In the genomic region with DNA sequence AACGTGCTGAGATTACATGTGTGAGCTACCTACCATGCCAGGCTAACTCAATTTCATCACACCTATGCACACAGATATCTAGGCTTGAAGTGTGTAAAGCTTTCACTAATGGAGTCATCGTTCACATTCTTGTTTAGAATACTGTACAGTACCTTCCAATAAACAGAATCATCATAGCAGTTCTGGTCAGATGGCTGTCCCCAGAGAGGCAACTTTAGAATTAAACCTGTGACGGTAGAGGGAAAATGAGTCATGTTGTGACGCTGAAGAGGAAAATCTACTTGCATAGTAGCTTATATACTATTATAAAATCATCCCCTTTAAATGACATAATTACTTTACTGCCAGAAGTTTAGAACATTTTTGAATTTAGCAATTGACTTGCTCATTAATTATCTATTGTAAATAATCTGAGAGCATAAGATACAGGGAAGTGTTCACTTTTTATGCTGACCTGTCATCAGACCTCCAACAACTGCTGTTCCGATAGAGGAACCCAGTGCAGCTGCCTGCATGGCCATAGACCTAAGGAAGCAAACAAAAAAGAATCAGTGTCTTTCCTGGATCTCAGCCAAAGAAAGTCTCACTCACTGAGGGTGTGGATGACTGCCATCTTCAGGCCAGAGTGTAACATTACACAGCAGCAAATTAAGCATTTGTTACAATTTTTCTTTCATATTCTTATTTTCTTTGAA, we compare ENCODE assay signal across 8 cellular contexts. TPM values are rescaled to one million over a fixed set of nuclear protein-coding genes. Genes with fewer than 3 reads are reported as not detected.
DNase-seq lines count a peak whose midpoint lies in the region; ATAC-seq and TF ChIP-seq lines count a peak whose summit lies in the region.

No MANE protein-coding gene starts in this region.

- no peaks in the 10 kb centered on the region for H3K4me1 ChIP-seq in heart left ventricle

- H3K4me3 ChIP-seq in heart left ventricle, result no peak overlapping the region

- H3K27ac ChIP-seq in heart left ventricle, result no peak overlapping the region

- TF ChIP-seq POLR2A in heart left ventricle (IDR thresholded peaks at IDR 0.05), result no peak

- in situ Hi-C loops in G401 (cut with HindIII; ENCODE audit: low sequenced_read_pairs), result no loop called here

- POLR2A ChIA-PET in activated CD8-positive, alpha-beta T cell treated with anti-CD3 and anti-CD28 coated beads for 36 hours (lab: Charles Lee), result no interaction called here

- CTCF ChIA-PET in activated CD8-positive, alpha-beta T cell treated with anti-CD3 and anti-CD28 coated beads for 36 hours (lab: Charles Lee), result interaction anchor here (0.6 to 7.3 kb wide), 17 partner anchors 10 to 243 kb away, joined by 3 to 64 read pairs (median 4); partner anchors contain the start of genes C6orf141 and RHAG

- peaks cover 0 to 9% (median 0%) of the 10 kb centered on the region in 9 donors for H3K27me3 ChIP-seq in heart left ventricle

- DNase-seq in G401 (ENCODE audit: low spot score) (peak; percentile 64), NCI-H2227 treated with DMSO at 0.1 percent for 48 hours (lab: John Stamatoyannopoulos, UW) (peak; percentile 55), heart left ventricle (peak in 1 of 5 donors; percentile 33), sciatic nerve (ENCODE audit: low spot score) (no peak)
- peak; percentile 11 for DNase-seq in activated CD8-positive, alpha-beta T cell treated with anti-CD3 and anti-CD28 coated beads for 36 hours
- DNase-seq in effector memory CD8-positive, alpha-beta T cell, result no peak

- ATAC-seq in GM19467 (IDR thresholded peaks at IDR 0.05; ENCODE audit: unreplicated experiment), result peak; percentile 98
- ATAC-seq in HG03460 (IDR thresholded peaks at IDR 0.05; ENCODE audit: unreplicated experiment), result peak; percentile 97
- peak; percentile 61 for ATAC-seq in activated CD8-positive, alpha-beta T cell treated with anti-CD3 and anti-CD28 coated beads for 36 hours
- peak in 3 of 4 donors; percentile 55 to 58 (median 55) for ATAC-seq in heart left ventricle
- ATAC-seq in sciatic nerve, result peak; percentile 70
- no peak for ATAC-seq in effector memory CD8-positive, alpha-beta T cell (replicated peaks)

- peak; percentile 83 for TF ChIP-seq CTCF in activated CD8-positive, alpha-beta T cell treated with anti-CD3 and anti-CD28 coated beads for 36 hours (IDR thresholded peaks at IDR 0.05)
- peak; percentile 65 to 87 (median 78) for TF ChIP-seq CTCF in heart left ventricle (IDR thresholded peaks at IDR 0.05)

- intact Hi-C loops in activated CD8-positive, alpha-beta T cell treated with anti-CD3 and anti-CD28 coated beads for 36 hours (cut with micrococcal nuclease), result loop anchor here (1.0 kb wide), 1 partner anchor 75 kb away; no protein-coding TSS in a partner anchor
- intact Hi-C loops in heart left ventricle (cut with DNase I) (loop anchor here in 8 of 10 donors (2.0 to 10.0 kb wide), 4 partner anchors 72 to 76 kb away; no protein-coding TSS in a partner anchor), sciatic nerve (cut with DNase I) (no loop called here)

- H3K36me3 Mint-ChIP-seq in activated CD8-positive, alpha-beta T cell treated with anti-CD3 and anti-CD28 coated beads for 36 hours (ENCODE audit: low read depth), result no peaks in the 10 kb centered on the region
- peaks cover 3% of the 10 kb centered on the region for H3K36me3 Mint-ChIP-seq in effector memory CD8-positive, alpha-beta T cell (ENCODE audit: insufficient read depth)

- H3K4me1 Mint-ChIP-seq in activated CD8-positive, alpha-beta T cell treated with anti-CD3 and anti-CD28 coated beads for 36 hours (ENCODE audit: low read depth), result no peaks in the 10 kb centered on the region
- H3K4me1 Mint-ChIP-seq in effector memory CD8-positive, alpha-beta T cell (ENCODE audit: low read depth in 2 of 2), result no peaks in the 10 kb centered on the region

- H3K4me3 Mint-ChIP-seq in activated CD8-positive, alpha-beta T cell treated with anti-CD3 and anti-CD28 coated beads for 36 hours, result no peak overlapping the region
- H3K4me3 Mint-ChIP-seq in effector memory CD8-positive, alpha-beta T cell, result no peak overlapping the region

- WGBS in heart left ventricle, 4 donors, result 44 to 50% (median 45%) methylated on average over 5 of the region's 5 CpGs

- H3K36me3 ChIP-seq in heart left ventricle, result no peaks in the 10 kb centered on the region

- H3K27ac Mint-ChIP-seq in activated CD8-positive, alpha-beta T cell treated with anti-CD3 and anti-CD28 coated beads for 36 hours, result no peak overlapping the region
- no peak overlapping the region for H3K27ac Mint-ChIP-seq in effector memory CD8-positive, alpha-beta T cell

- H3K27me3 Mint-ChIP-seq in activated CD8-positive, alpha-beta T cell treated with anti-CD3 and anti-CD28 coated beads for 36 hours, result peaks cover 7% of the 10 kb centered on the region
- no peaks in the 10 kb centered on the region for H3K27me3 Mint-ChIP-seq in effector memory CD8-positive, alpha-beta T cell

- H3K9me3 Mint-ChIP-seq in activated CD8-positive, alpha-beta T cell treated with anti-CD3 and anti-CD28 coated beads for 36 hours, result peaks cover 3% of the 10 kb centered on the region
- H3K9me3 Mint-ChIP-seq in effector memory CD8-positive, alpha-beta T cell, result peaks cover 0 to 3% of the 10 kb centered on the region in 2 donors

- H3K9me3 ChIP-seq in heart left ventricle, result peaks cover 0 to 3% (median 0%) of the 10 kb centered on the region in 12 donors

RNA-seq across cellular contexts. Expression of gene RHAG, which starts 29.8 kb away (rescaled TPM):
- not detected in 2 replicates for total RNA-seq in G401 (2014; rRNA removed; shearing (Covaris generic))
- total RNA-seq in activated CD8-positive, alpha-beta T cell treated with anti-CD3 and anti-CD28 coated beads for 36 hours, result not detected
- 1 to 10 TPM in 2 of 9 donors, under 1 TPM in 3, not detected in 4; 0.16 to 2.6 (median 0.44) TPM for total RNA-seq in heart left ventricle
- under 1 TPM; 0.22 to 0.53 TPM for polyA plus RNA-seq in heart left ventricle
- 2.9 TPM for total RNA-seq in sciatic nerve

RNA-seq across cellular contexts. Expression of gene C6orf141, which starts 56.4 kb away (rescaled TPM):
- total RNA-seq in G401 (2014; rRNA removed; shearing (Covaris generic)), result 0.17 TPM in 1 of 2 replicates, not detected in the other
- total RNA-seq in activated CD8-positive, alpha-beta T cell treated with anti-CD3 and anti-CD28 coated beads for 36 hours, result under 1 TPM; 0.43 to 0.87 TPM
- 1 to 10 TPM in 1 of 9 donors, under 1 TPM in 2, not detected in 6; 0.51 to 1.2 (median 0.97) TPM for total RNA-seq in heart left ventricle
- under 1 TPM; 0.28 to 0.42 TPM for polyA plus RNA-seq in heart left ventricle
- total RNA-seq in sciatic nerve, result 7.6 TPM

Comparison
In these comparisons a context has a peak if more than half of its experiments do, and no peak if none do; other contexts are left out.
1. DNase-seq: peak in G401 (single experiment), NCI-H2227 treated with DMSO at 0.1 percent for 48 hours (single experiment) and activated CD8-positive, alpha-beta T cell treated with anti-CD3 and anti-CD28 coated beads for 36 hours (single experiment); none in sciatic nerve (single experiment) and effector memory CD8-positive, alpha-beta T cell (0 of 3).